6 cellular contexts compared by ENCODE assay signal in the genomic region with DNA sequence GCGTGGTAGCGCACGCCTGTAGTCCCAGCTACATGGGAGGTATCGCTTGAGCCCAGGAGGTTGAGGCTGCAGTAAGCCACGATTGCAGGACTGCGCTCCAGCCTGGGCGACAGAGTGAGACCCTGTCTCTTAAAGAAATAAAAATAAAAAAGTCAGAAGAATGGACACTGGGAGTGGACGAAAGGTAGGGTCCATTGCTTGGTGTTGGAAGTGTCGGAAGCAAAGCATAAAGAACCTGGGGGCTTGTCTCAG. TPM values are rescaled to one million over a fixed set of nuclear protein-coding genes. Genes with fewer than 3 reads are reported as not detected.
A peak's percentile ranks its signal among the peaks of the same experiment; 100 is the strongest.
DNase-seq lines count a peak whose midpoint lies in the region; TF ChIP-seq lines count a peak whose summit lies in the region.

No MANE protein-coding gene starts in this region.

- POLR2A ChIA-PET in HEK293 (lab: Yijun Ruan, JAX) = interaction anchor here (2.6 to 3.8 kb wide), 4 partner anchors 13 to 34 kb away, joined by 7 to 39 read pairs (median 22); partner anchors contain the start of genes IGFLR1, LIN37, PSENEN and U2AF1L4

- H3K9me3 ChIP-seq in HEK293 (ENCODE audit: control insufficient read depth, insufficient read depth, low read depth, low read length) = no peaks in the 10 kb centered on the region
- H3K9me3 ChIP-seq in breast epithelium = no peaks in the 10 kb centered on the region
- H3K9me3 ChIP-seq in neuronal stem cell (replicated peaks in 1 of 2; ENCODE audit: control insufficient read depth in 2 of 2, insufficient read depth in 1 of 2, low read depth in 1 of 2, low read length in 2 of 2) = no peaks in the 10 kb centered on the region

- no peak for TF ChIP-seq POLR2A in breast epithelium (IDR thresholded peaks at IDR 0.05)

- H3K79me1 ChIP-seq in neuronal stem cell (ENCODE audit: low read depth, low read length) = peaks cover 2% of the 10 kb centered on the region

- H4K91ac ChIP-seq in neuronal stem cell (ENCODE audit: low read depth, low read length, poor library complexity) = no peak overlapping the region

- H2BK5ac ChIP-seq in neuronal stem cell (ENCODE audit: low read length) = no peak overlapping the region

- no peak overlapping the region for H3K4ac ChIP-seq in neuronal stem cell (ENCODE audit: low read length)

- peak overlapping the region; percentile 21 for H3K4me3 ChIP-seq in HEK293 (ENCODE audit: low read depth, low read length)
- peak overlapping the region; percentile 72 to 82 (median 79) for H3K4me3 ChIP-seq in breast epithelium
- peak overlapping the region in 1 of 2 donors; percentile 66 for H3K4me3 ChIP-seq in neuronal stem cell (ENCODE audit: low read length in 2 of 2)

- intact Hi-C loops in breast epithelium (cut with DNase I; ENCODE audit: low total_unique reads) = no loop called here

- no peak for DNase-seq in breast epithelium (ENCODE audit: low spot score in 2 of 2)
- no peak for DNase-seq in neuronal stem cell (ENCODE audit: low spot score)
- no peak for DNase-seq in stimulated activated CD4-positive, alpha-beta T cell treated with anti-CD3 and anti-CD28 coated beads, Interleukin-1b, Interleukin-23, amount 100 ng/mL, for 48 hours
- DNase-seq in SW480 (ENCODE audit: low spot score) = no peak
- DNase-seq in C1 segment of cervical spinal cord (lab: John Stamatoyannopoulos, UW) = no peak

- H3K4me2 ChIP-seq in neuronal stem cell (ENCODE audit: insufficient read depth, low read length, poor library complexity, severe bottlenecking) = no peak overlapping the region

- no peak overlapping the region for H3K14ac ChIP-seq in neuronal stem cell (ENCODE audit: low read length)

- H2BK12ac ChIP-seq in neuronal stem cell (ENCODE audit: low read length) = no peak overlapping the region

- no peak overlapping the region for H2BK120ac ChIP-seq in neuronal stem cell (ENCODE audit: low read depth, low read length)

- CTCF ChIA-PET in HEK293 (lab: Yijun Ruan, JAX) = interaction anchor here (0.7 to 0.9 kb wide), 3 partner anchors 10 to 294 kb away, joined by 3 read pairs; partner anchors contain the start of genes PSENEN and U2AF1L4

- no peak overlapping the region for H4K8ac ChIP-seq in neuronal stem cell (ENCODE audit: low read depth, low read length)

- peak overlapping the region; percentile 42 for H3K18ac ChIP-seq in neuronal stem cell (ENCODE audit: low read length)

- H3K27me3 ChIP-seq in breast epithelium = no peaks in the 10 kb centered on the region
- no peaks in the 10 kb centered on the region for H3K27me3 ChIP-seq in neuronal stem cell (ENCODE audit: control insufficient read depth in 3 of 3, insufficient read depth in 3 of 3, low read depth in 1 of 3, low read length in 3 of 3)

- no peak overlapping the region for H3K27ac ChIP-seq in HEK293 (ENCODE audit: extremely low read depth, low read depth, low read length)
- no peak overlapping the region for H3K27ac ChIP-seq in breast epithelium
- no peak overlapping the region for H3K27ac ChIP-seq in neuronal stem cell (replicated peaks; ENCODE audit: low read length)

- H3K9ac ChIP-seq in neuronal stem cell (ENCODE audit: low read depth, low read length, poor library complexity) = no peak overlapping the region

- H2AFZ ChIP-seq in neuronal stem cell (ENCODE audit: low read length) = peak overlapping the region; percentile 89

- no peak overlapping the region for H3K23ac ChIP-seq in neuronal stem cell (ENCODE audit: low read depth, low read length, poor library complexity)

- H2AK5ac ChIP-seq in neuronal stem cell (ENCODE audit: low read depth, low read length) = no peak overlapping the region

- no CpG with 5 or more reads among the region's 9 CpGs for WGBS in neuronal stem cell (ENCODE audit: extremely low coverage in 2 of 2, insufficient read length in 2 of 2, insufficient replicate concordance in 1 of 2), 2 donors

- H3K36me3 ChIP-seq in HEK293 (ENCODE audit: control insufficient read depth in 2 of 2, insufficient read depth in 1 of 2, low read length in 2 of 2) (peaks cover 17 to 26% of the 10 kb centered on the region in 2 experiments), breast epithelium (no peaks in the 10 kb centered on the region), neuronal stem cell (replicated peaks in 1 of 2; ENCODE audit: control insufficient read depth in 2 of 2, insufficient read depth in 2 of 2, low read length in 2 of 2) (peaks cover 10 to 32% of the 10 kb centered on the region in 2 donors)

- no peak overlapping the region for H2BK15ac ChIP-seq in neuronal stem cell (ENCODE audit: low read length)

- no peak for TF ChIP-seq CTCF in HEK293 (tag by site-specific recombination; IDR thresholded peaks at IDR 0.05)
- no peak for TF ChIP-seq CTCF in breast epithelium (IDR thresholded peaks at IDR 0.05)

- H3K4me1 ChIP-seq in HEK293 (ENCODE audit: control insufficient read depth, insufficient read depth, low read length) = peaks cover 24% of the 10 kb centered on the region
- peaks cover 0 to 4% of the 10 kb centered on the region in 2 donors for H3K4me1 ChIP-seq in breast epithelium
- H3K4me1 ChIP-seq in neuronal stem cell (ENCODE audit: control insufficient read depth in 2 of 2, insufficient read depth in 1 of 2, low read depth in 1 of 2, low read length in 2 of 2) = peaks cover 19 to 20% of the 10 kb centered on the region in 2 donors

TF ChIP-seq in HEK293, 187 proteins besides CTCF, POLR2A, EP300 and RAD21:
- no peak for TF ChIP-seq ZNF548 (tag by site-specific recombination; IDR thresholded peaks at IDR 0.05)
- TF ChIP-seq ZNF600 (tag by site-specific recombination; IDR thresholded peaks at IDR 0.05) = peak; percentile 87
- TF ChIP-seq GLIS2 (tag by site-specific recombination; IDR thresholded peaks at IDR 0.05) = peak; percentile 97
- TF ChIP-seq GLIS1 (tag by site-specific recombination; IDR thresholded peaks at IDR 0.05) = peak; percentile 51; the same call in 1 of the 2 replicates
- TF ChIP-seq ZNF335 (tag by site-specific recombination; conservative IDR thresholded peaks at IDR 0.05) = peak; percentile 61

RNA-seq across cellular contexts. Expression of gene ARHGAP33, which starts 0.4 kb away (rescaled TPM):
- 10 to 100 TPM in 2 of 3 donors, 1 to 10 TPM in 1; 5.1 to 17.7 (median 12.8) TPM for total RNA-seq in breast epithelium
- 36.2 TPM for polyA plus RNA-seq in neuronal stem cell (2013, experiment 1 of 2)
- 37.5 TPM for polyA plus RNA-seq in neuronal stem cell (2013, experiment 2 of 2)

RNA-seq across cellular contexts. Expression of gene PROSER3, which starts 17.0 kb away (rescaled TPM):
- total RNA-seq in breast epithelium = 1 to 10 TPM; 5.7 to 6.4 (median 6.2) TPM
- polyA plus RNA-seq in neuronal stem cell (2013, experiment 1 of 2) = 36.6 TPM
- 35.2 TPM for polyA plus RNA-seq in neuronal stem cell (2013, experiment 2 of 2)

RNA-seq across cellular contexts. Expression of gene HSPB6, which starts 18.1 kb away (rescaled TPM):
- total RNA-seq in breast epithelium = 100 to 1,000 TPM in 1 of 3 donors, 10 to 100 TPM in 2; 31.0 to 144 (median 81.9) TPM
- 2.6 TPM for polyA plus RNA-seq in neuronal stem cell (2013, experiment 1 of 2)
- polyA plus RNA-seq in neuronal stem cell (2013, experiment 2 of 2) = 2.4 TPM

RNA-seq across cellular contexts. Expression of gene LIN37, which starts 26.6 kb away (rescaled TPM):
- 10 to 100 TPM; 12.8 to 15.4 (median 14.2) TPM for total RNA-seq in breast epithelium
- 5.9 TPM for polyA plus RNA-seq in neuronal stem cell (2013, experiment 1 of 2)
- polyA plus RNA-seq in neuronal stem cell (2013, experiment 2 of 2) = 5.2 TPM

RNA-seq across cellular contexts. Expression of gene PSENEN, which starts 29.5 kb away (rescaled TPM):
- 10 to 100 TPM; 37.4 to 54.1 (median 54.0) TPM for total RNA-seq in breast epithelium
- 84.6 TPM for polyA plus RNA-seq in neuronal stem cell (2013, experiment 1 of 2)
- 82.8 TPM for polyA plus RNA-seq in neuronal stem cell (2013, experiment 2 of 2)
